ENCODE assay signal across 25 cellular contexts in genomic region chr14:95322646-95323045, GRCh38. TPM values are rescaled to one million over a fixed set of nuclear protein-coding genes. Genes with fewer than 3 reads are reported as not detected.
DNase-seq lines count a peak whose midpoint lies in the region; ATAC-seq and TF ChIP-seq lines count a peak whose summit lies in the region.
"Had no signal": no experiment of that assay in that cellular context is flagged by ENCODE, and none has a peak within 500 bp of the region (broad histone marks: within the 10 kb centered on the region; RNA-seq: fewer than 3 reads in every experiment).

No MANE protein-coding gene starts in this region.

- H3K79me1 ChIP-seq in trophoblast cell (ENCODE audit: low read length): peaks cover 3% of the 10 kb centered on the region

- H3K27me3 ChIP-seq in GM23248 (replicated peaks; ENCODE audit: insufficient read depth) (peaks cover 13% of the 10 kb centered on the region), body of pancreas (no peaks in the 10 kb centered on the region), trophoblast cell (ENCODE audit: insufficient read depth, low read length) (no peaks in the 10 kb centered on the region), WERI-Rb-1 (ENCODE audit: insufficient read depth, low read depth, severe bottlenecking) (no peaks in the 10 kb centered on the region)
- H3K27me3 ChIP-seq: MG63, uterus had no signal

- H3K9me3 Mint-ChIP-seq in activated CD4-positive, alpha-beta T cell treated with anti-CD3 and anti-CD28 coated beads for 36 hours (ENCODE audit: low read depth): no peaks in the 10 kb centered on the region
- H3K9me3 Mint-ChIP-seq: activated CD8-positive, alpha-beta T cell treated with anti-CD3 and anti-CD28 coated beads for 36 hours had no signal

- H3K4me2 ChIP-seq in GM23248 (ENCODE audit: unreplicated experiment) (no peak overlapping the region), trophoblast cell (ENCODE audit: low read length) (no peak overlapping the region)

- intact Hi-C loops in body of pancreas (cut with DNase I): no loop called here
- intact Hi-C loops in activated CD4-positive, alpha-beta T cell treated with anti-CD3 and anti-CD28 coated beads for 36 hours (cut with DNase I, micrococcal nuclease): no loop called here

- CTCF ChIA-PET in activated CD4-positive, alpha-beta T cell treated with anti-CD3 and anti-CD28 coated beads for 36 hours (lab: Charles Lee): no interaction called here

- peak; percentile 37 for DNase-seq in GM23248
- no peak for DNase-seq in body of pancreas
- peak; percentile 21 for DNase-seq in fibroblast of peridontal ligament (ENCODE audit: extremely low read depth)
- DNase-seq in trophoblast cell: peak; percentile 61 to 90
- DNase-seq in WERI-Rb-1: no peak
- DNase-seq in activated CD4-positive, alpha-beta T cell treated with anti-CD3 and anti-CD28 coated beads for 36 hours: no peak
- DNase-seq: activated CD8-positive, alpha-beta T cell treated with anti-CD3 and anti-CD28 coated beads for 36 hours; activated T-cell treated with anti-CD3 and anti-CD28 coated beads for 4 hours; amniotic stem cell; CD4-positive, CD25-positive, alpha-beta regulatory T cell; central memory CD4-positive, alpha-beta T cell; DMS 273 treated with DMSO at 0.1 percent for 48 hours; head of caudate nucleus; left lung; MG63; NCI-H1436 treated with DMSO at 0.1 percent for 48 hours; NCI-H524 treated with DMSO at 0.1 percent for 48 hours; nephron progenitor cell; Right ventricle myocardium superior; SW 1271; uterus had no signal

- no peak overlapping the region for H4K8ac ChIP-seq in trophoblast cell (ENCODE audit: low read depth, low read length)

- TF ChIP-seq POLR2A in body of pancreas (IDR thresholded peaks at IDR 0.05): no peak

- 78 to 89% methylated on average over 3 of the region's 3 CpGs for WGBS in GM23248 (ENCODE audit: low coverage in 1 of 2, low lambda C conversion rate in 2 of 2, missing lambda C conversion rate in 2 of 2), 2 experiments
- WGBS in body of pancreas, 2 donors: 38 to 64% methylated on average over 3 of the region's 3 CpGs
- WGBS in trophoblast cell (ENCODE audit: extremely low coverage, insufficient coverage, insufficient read length): no CpG with 5 or more reads among the region's 3 CpGs

- H2BK5ac ChIP-seq in trophoblast cell (ENCODE audit: low read depth, low read length, poor library complexity): no peak overlapping the region

- in situ Hi-C loops in GM23248 (cut with MboI): no loop called here

- ATAC-seq in body of pancreas (no peak), GM21390 (IDR thresholded peaks at IDR 0.05; ENCODE audit: unreplicated experiment) (no peak), HG03175 (IDR thresholded peaks at IDR 0.05; ENCODE audit: unreplicated experiment) (no peak)
- ATAC-seq in activated CD4-positive, alpha-beta T cell treated with anti-CD3 and anti-CD28 coated beads for 36 hours: no peak
- ATAC-seq: activated CD4-positive, CD25-positive, alpha-beta regulatory T cell treated with anti-CD3 and anti-CD28 coated beads, Interleukin-2, amount 50 U/mL, for 24 hours; activated CD8-positive, alpha-beta T cell treated with anti-CD3 and anti-CD28 coated beads for 36 hours; HCT116; left lung had no signal

- peaks cover 8% of the 10 kb centered on the region for H3K4me1 Mint-ChIP-seq in activated CD4-positive, alpha-beta T cell treated with anti-CD3 and anti-CD28 coated beads for 36 hours

- H3K4me3 Mint-ChIP-seq in activated CD4-positive, alpha-beta T cell treated with anti-CD3 and anti-CD28 coated beads for 36 hours: no peak overlapping the region
- H3K4me3 Mint-ChIP-seq: activated CD8-positive, alpha-beta T cell treated with anti-CD3 and anti-CD28 coated beads for 36 hours; nephron progenitor cell had no signal

- no peak overlapping the region for H3K18ac ChIP-seq in trophoblast cell (ENCODE audit: low read length)

- no peak overlapping the region for H2BK120ac ChIP-seq in trophoblast cell (ENCODE audit: insufficient read depth, low read length, poor library complexity)

- H3K23ac ChIP-seq in trophoblast cell (ENCODE audit: low read length): no peak overlapping the region

- TF ChIP-seq CTCF in body of pancreas (IDR thresholded peaks at IDR 0.05): no peak
- no peak for TF ChIP-seq CTCF in WERI-Rb-1 (IDR thresholded peaks at IDR 0.05; ENCODE audit: low read depth, low read length)

- H3K4ac ChIP-seq in trophoblast cell (ENCODE audit: low read depth, low read length): no peak overlapping the region

- H3K4me3 ChIP-seq in GM23248: no peak overlapping the region
- no peak overlapping the region for H3K4me3 ChIP-seq in body of pancreas
- H3K4me3 ChIP-seq in trophoblast cell (ENCODE audit: low read depth, low read length): no peak overlapping the region
- no peak overlapping the region for H3K4me3 ChIP-seq in WERI-Rb-1 (ENCODE audit: low read depth, low read length)
- H3K4me3 ChIP-seq: left lung, MG63, uterus had no signal

- no peaks in the 10 kb centered on the region for H4K20me1 ChIP-seq in GM23248 (ENCODE audit: insufficient read depth)

- peaks cover 26% of the 10 kb centered on the region for H3K27me3 Mint-ChIP-seq in activated CD4-positive, alpha-beta T cell treated with anti-CD3 and anti-CD28 coated beads for 36 hours

- POLR2A ChIA-PET in activated CD4-positive, alpha-beta T cell treated with anti-CD3 and anti-CD28 coated beads for 36 hours (lab: Charles Lee): no interaction called here

- no peak overlapping the region for H2AK5ac ChIP-seq in trophoblast cell (ENCODE audit: low read length)

- H3K36me3 Mint-ChIP-seq in activated CD4-positive, alpha-beta T cell treated with anti-CD3 and anti-CD28 coated beads for 36 hours (ENCODE audit: low read depth): no peaks in the 10 kb centered on the region
- H3K36me3 Mint-ChIP-seq: CD4-positive, CD25-positive, alpha-beta regulatory T cell had no signal

- no peaks in the 10 kb centered on the region for H3K36me3 ChIP-seq in GM23248 (ENCODE audit: low read depth)
- H3K36me3 ChIP-seq in body of pancreas (replicated peaks in 1 of 2; ENCODE audit: insufficient read depth in 1 of 2, low read depth in 2 of 2): no peaks in the 10 kb centered on the region
- no peaks in the 10 kb centered on the region for H3K36me3 ChIP-seq in trophoblast cell (ENCODE audit: control insufficient read depth in 1 of 2, insufficient read depth in 2 of 2, low read length in 2 of 2)
- no peaks in the 10 kb centered on the region; the same call in 1 of the 2 replicates for H3K36me3 ChIP-seq in WERI-Rb-1
- H3K36me3 ChIP-seq: left lung, MG63, uterus had no signal

- no peaks in the 10 kb centered on the region for H3K9me2 ChIP-seq in GM23248 (ENCODE audit: insufficient read depth)

- H3K9ac ChIP-seq in GM23248: no peak overlapping the region
- H3K9ac ChIP-seq in trophoblast cell (ENCODE audit: low read length): no peak overlapping the region

- H2BK12ac ChIP-seq in trophoblast cell (ENCODE audit: low read length): no peak overlapping the region

- no peak overlapping the region for H3K27ac ChIP-seq in GM23248
- H3K27ac ChIP-seq in body of pancreas: peak overlapping the region in 3 of 4 donors; percentile 81 to 88 (median 86)
- H3K27ac ChIP-seq in trophoblast cell (ENCODE audit: low read depth, low read length): no peak overlapping the region
- no peak overlapping the region for H3K27ac ChIP-seq in WERI-Rb-1
- H3K27ac ChIP-seq: left lung, uterus had no signal

- H3K27ac Mint-ChIP-seq in activated CD4-positive, alpha-beta T cell treated with anti-CD3 and anti-CD28 coated beads for 36 hours: no peak overlapping the region
- H3K27ac Mint-ChIP-seq: activated CD8-positive, alpha-beta T cell treated with anti-CD3 and anti-CD28 coated beads for 36 hours; CD4-positive, CD25-positive, alpha-beta regulatory T cell; nephron progenitor cell had no signal

- H3F3A ChIP-seq in GM23248 (ENCODE audit: insufficient read depth): no peaks in the 10 kb centered on the region

- no peaks in the 10 kb centered on the region for H3K4me1 ChIP-seq in GM23248 (ENCODE audit: insufficient read depth)
- H3K4me1 ChIP-seq in body of pancreas: peaks cover 39% of the 10 kb centered on the region
- H3K4me1 ChIP-seq in trophoblast cell (ENCODE audit: control insufficient read depth in 1 of 2, insufficient read depth in 2 of 2, low read length in 2 of 2): peaks cover 6 to 10% of the 10 kb centered on the region in 2 experiments
- H3K4me1 ChIP-seq: uterus had no signal

- H3K9me3 ChIP-seq in GM23248 (ENCODE audit: low read depth): no peaks in the 10 kb centered on the region
- no peaks in the 10 kb centered on the region for H3K9me3 ChIP-seq in body of pancreas
- H3K9me3 ChIP-seq in trophoblast cell (ENCODE audit: insufficient read depth, low read depth, low read length): peaks cover 2% of the 10 kb centered on the region
- H3K9me3 ChIP-seq in WERI-Rb-1 (ENCODE audit: severe bottlenecking): no peaks in the 10 kb centered on the region
- H3K9me3 ChIP-seq: left lung, MG63, uterus had no signal

- H3K14ac ChIP-seq in trophoblast cell (ENCODE audit: low read length): no peak overlapping the region

- no peak overlapping the region for H4K91ac ChIP-seq in trophoblast cell (ENCODE audit: low read depth, low read length)

- H3K79me2 ChIP-seq in GM23248 (ENCODE audit: insufficient read depth) (no peaks in the 10 kb centered on the region), trophoblast cell (ENCODE audit: control insufficient read depth, insufficient read depth, low read length, poor library complexity) (peaks cover 3% of the 10 kb centered on the region)

- H2AFZ ChIP-seq in GM23248 (no peak overlapping the region), trophoblast cell (ENCODE audit: insufficient read depth, low read length, poor library complexity) (no peak overlapping the region)

- H4K12ac ChIP-seq in trophoblast cell (ENCODE audit: low read depth, low read length): no peak overlapping the region

RNA-seq across cellular contexts. Expression of gene CLMN, which starts 2.9 kb away (rescaled TPM):
- 0.11 and 0.76 TPM in 2 replicates for total RNA-seq in GM23248 (2014; rRNA removed; shearing (Covaris generic))
- 0.20 and 0.53 TPM in 2 replicates for polyA plus RNA-seq in GM23248 (2016; fragmentation: Nextera tagmentation; extraction: Ambion mirVana)
- total RNA-seq in body of pancreas: 10 to 100 TPM; 53.7 to 54.7 TPM
- polyA plus RNA-seq in trophoblast cell (2013): 7.4 and 7.6 TPM in 2 replicates
- total RNA-seq in activated CD4-positive, alpha-beta T cell treated with anti-CD3 and anti-CD28 coated beads for 36 hours: 1 to 10 TPM in 1 of 2 experiments, under 1 TPM in 1; 0.75 to 1.5 TPM

Comparison
In these comparisons a context has a peak if more than half of its experiments do, and no peak if none do; other contexts are left out.
1. DNase-seq: peak in GM23248 (single experiment), fibroblast of peridontal ligament (single experiment) and trophoblast cell (2 of 2); none in body of pancreas (0 of 4), WERI-Rb-1 (single experiment) and activated CD4-positive, alpha-beta T cell treated with anti-CD3 and anti-CD28 coated beads for 36 hours (single experiment).
2. H3K27ac ChIP-seq: peak in body of pancreas (3 of 4); none in GM23248 (single experiment), trophoblast cell (single experiment) and WERI-Rb-1 (single experiment).
3. RNA of gene CLMN, which starts 2.9 kb away (total RNA-seq): 53.7 to 54.7 TPM in body of pancreas; 0.75 to 1.5 TPM in activated CD4-positive, alpha-beta T cell treated with anti-CD3 and anti-CD28 coated beads for 36 hours and 0.11 to 0.76 TPM in GM23248; every median in the first group is over 10 times any median in the second.